In the genomic region with DNA sequence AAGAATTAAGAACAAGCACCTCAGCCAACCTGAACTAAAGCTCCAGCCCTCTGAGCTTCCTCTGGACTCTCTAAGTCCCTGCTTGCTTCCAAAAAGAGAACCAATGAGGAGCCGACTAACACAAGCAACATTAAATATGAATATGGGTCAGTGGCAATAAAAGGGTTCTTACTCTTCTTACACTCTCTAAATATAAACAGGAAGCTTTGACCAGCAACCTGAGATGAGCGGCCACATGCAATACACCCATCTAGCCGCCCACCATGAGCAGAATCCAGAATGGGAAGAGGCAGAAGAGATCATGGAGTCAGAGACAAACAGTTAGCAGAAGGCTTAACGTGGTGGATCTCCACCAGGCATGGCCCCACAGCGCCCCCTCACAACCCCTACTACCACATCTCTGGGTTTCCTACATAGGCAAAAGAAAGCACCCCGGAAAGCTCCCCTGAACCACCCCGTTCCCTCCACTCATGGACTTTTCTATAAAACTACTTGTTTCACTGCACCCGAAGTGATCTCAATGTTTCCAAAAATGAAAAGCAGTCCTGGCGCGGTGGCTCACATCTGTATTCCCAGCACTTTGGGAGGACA, we compare ENCODE assay signal across 13 cellular contexts. TPM values are rescaled to one million over a fixed set of nuclear protein-coding genes. Genes with fewer than 3 reads are reported as not detected.
DNase-seq lines count a peak whose midpoint lies in the region; ATAC-seq, FAIRE-seq and TF ChIP-seq lines count a peak whose summit lies in the region.
"Had no signal": no experiment of that assay in that cellular context is flagged by ENCODE, and none has a peak within 500 bp of the region (broad histone marks: within the 10 kb centered on the region; RNA-seq: fewer than 3 reads in every experiment).

No MANE protein-coding gene starts in this region.

- H3K4me3 Mint-ChIP-seq in activated naive CD8-positive, alpha-beta T cell: peak overlapping the region; percentile 83
- H3K4me3 Mint-ChIP-seq in activated naive CD8-positive, alpha-beta T cell treated with anti-CD3 and anti-CD28 coated beads for 36 hours: no peak overlapping the region
- peak overlapping the region; percentile 68 for H3K4me3 Mint-ChIP-seq in activated CD8-positive, alpha-beta T cell treated with anti-CD3 and anti-CD28 coated beads, Interleukin-2, amount 10 ng/mL, durations not matched to agents 7 days and 5 days
- peak overlapping the region; percentile 63 for H3K4me3 Mint-ChIP-seq in type B pancreatic cell

- FAIRE-seq in HepG2 (lab: Jason Lieb, UNC): no peak
- FAIRE-seq: endometrium, RCC 7860 had no signal

- TF ChIP-seq POLR2A in HepG2 (IDR thresholded peaks at IDR 0.05; ENCODE audit: insufficient read depth in 1 of 2, low read depth in 2 of 2, low read length in 2 of 2): no peak

- H4K20me1 ChIP-seq in HepG2 (ENCODE audit: insufficient read depth, low read length): no peaks in the 10 kb centered on the region

- no peak overlapping the region for H3K27ac ChIP-seq in HepG2 (ENCODE audit: extremely low read length, insufficient read depth, low read length)

- TF ChIP-seq EP300 in HepG2 (IDR thresholded peaks at IDR 0.05; ENCODE audit: low read depth in 2 of 2, low read length in 2 of 2) (no peak), HepG2 (CRISPR knock-in tag; IDR thresholded peaks at IDR 0.05; ENCODE audit: borderline replicate concordance) (no peak)

- TF ChIP-seq CTCF in HepG2 (CRISPR knock-in tag; IDR thresholded peaks at IDR 0.05) (peak; percentile 30; the same call in 1 of the 2 replicates), type B pancreatic cell (conservative IDR thresholded peaks at IDR 0.05) (no peak)

- no peaks in the 10 kb centered on the region for H3K27me3 ChIP-seq in HepG2 (ENCODE audit: control insufficient read depth in 1 of 2, insufficient read depth in 2 of 2, low read length in 2 of 2)

- H3K36me3 ChIP-seq in HepG2 (replicated peaks in 1 of 2; ENCODE audit: control insufficient read depth in 1 of 2, insufficient read depth in 2 of 2, low read length in 2 of 2): no peaks in the 10 kb centered on the region

- POLR2A ChIA-PET in activated CD8-positive, alpha-beta T cell treated with anti-CD3 and anti-CD28 coated beads, Interleukin-2, amount 10 ng/mL, durations not matched to agents 7 days and 5 days (lab: Charles Lee): interaction anchor here (0.9 kb wide), 1 partner anchor 373 kb away, joined by 3 read pairs; no protein-coding TSS in a partner anchor
- POLR2A ChIA-PET in HepG2 (lab: Yijun Ruan, JAX): no interaction called here

- in situ Hi-C loops in HepG2 (cut with HindIII; ENCODE audit: extremely low pct_ligation_motif_present, low pct_unique_long_range_greater_than_20kb): no loop called here

- no peak overlapping the region for H3K4me2 ChIP-seq in HepG2 (ENCODE audit: low read depth, low read length)

- DNase-seq in activated naive CD8-positive, alpha-beta T cell treated with anti-CD3 and anti-CD28 coated beads for 36 hours: no peak
- DNase-seq in activated CD8-positive, alpha-beta T cell treated with anti-CD3 and anti-CD28 coated beads, Interleukin-2, amount 10 ng/mL, durations not matched to agents 7 days and 5 days: no peak
- DNase-seq in HepG2 (ENCODE audit: low spot score): no peak
- DNase-seq in type B pancreatic cell (ENCODE audit: extremely low spot score, unreplicated experiment): no peak
- no peak for DNase-seq in SIG-M5 (lab: John Stamatoyannopoulos, UW)
- DNase-seq in NCI-H82 treated with DMSO at 0.1 percent for 48 hours (lab: John Stamatoyannopoulos, UW; ENCODE audit: unreplicated experiment): no peak
- DNase-seq: activated B cell treated with CpG ODN at 0.5 μM for 24 hours; activated naive CD4-positive, alpha-beta T cell treated with anti-CD3 and anti-CD28 coated beads, Interleukin-2, amount 50 U/mL, for 16 hours; NCI-H1694 treated with DMSO at 0.1 percent for 48 hours had no signal

- H3K9me3 ChIP-seq in HepG2 (ENCODE audit: low read length): no peaks in the 10 kb centered on the region

- H3K4me3 ChIP-seq in HepG2 (replicated peaks in 1 of 3; ENCODE audit: insufficient read depth in 1 of 3, low read depth in 2 of 3, low read length in 3 of 3): no peak overlapping the region

- CTCF ChIA-PET in activated CD8-positive, alpha-beta T cell treated with anti-CD3 and anti-CD28 coated beads, Interleukin-2, amount 10 ng/mL, durations not matched to agents 7 days and 5 days (lab: Charles Lee): interaction anchor here (0.8 to 3.9 kb wide), 6 partner anchors 12 to 67 kb away, joined by 3 to 31 read pairs (median 4); partner anchors contain the start of gene TTC7B
- CTCF ChIA-PET in HepG2 (lab: Yijun Ruan, JAX; ENCODE audit: low intra/inter-chr PET ratio, low total read pairs): no interaction called here

- BruUV-seq in HepG2 (replicated peaks; lab: Mats Ljungman, UMichigan): no TSS peak

- intact Hi-C loops in HepG2 (cut with micrococcal nuclease; ENCODE audit: unreplicated experiment): loop anchor here (5.0 kb wide), 2 partner anchors 360 to 455 kb away; partner anchors contain the start of gene CALM1

- H3K9me3 Mint-ChIP-seq in activated naive CD8-positive, alpha-beta T cell (ENCODE audit: low read depth): no peaks in the 10 kb centered on the region
- no peaks in the 10 kb centered on the region for H3K9me3 Mint-ChIP-seq in activated naive CD8-positive, alpha-beta T cell treated with anti-CD3 and anti-CD28 coated beads for 36 hours
- H3K9me3 Mint-ChIP-seq in activated CD8-positive, alpha-beta T cell treated with anti-CD3 and anti-CD28 coated beads, Interleukin-2, amount 10 ng/mL, durations not matched to agents 7 days and 5 days (ENCODE audit: insufficient read depth): no peaks in the 10 kb centered on the region
- H3K9me3 Mint-ChIP-seq in type B pancreatic cell: no peaks in the 10 kb centered on the region
- H3K9me3 Mint-ChIP-seq: activated B cell treated with CpG ODN at 0.5 μM for 24 hours had no signal

- WGBS in HepG2 (ENCODE audit: low lambda C conversion rate): 79% methylated on average over 10 of the region's 10 CpGs

- ATAC-seq in activated CD8-positive, alpha-beta T cell treated with anti-CD3 and anti-CD28 coated beads, Interleukin-2, amount 10 ng/mL, durations not matched to agents 7 days and 5 days: no peak
- ATAC-seq in HepG2 (no peak), GM18870 (IDR thresholded peaks at IDR 0.05; ENCODE audit: unreplicated experiment) (no peak)

- no peak overlapping the region for H2AFZ ChIP-seq in HepG2 (ENCODE audit: low read length)

- H3K9ac ChIP-seq in HepG2 (ENCODE audit: insufficient read depth, low read depth, low read length): no peak overlapping the region

- H3K4me1 Mint-ChIP-seq in activated naive CD8-positive, alpha-beta T cell (ENCODE audit: low read depth): peaks cover 21% of the 10 kb centered on the region
- peaks cover 16% of the 10 kb centered on the region for H3K4me1 Mint-ChIP-seq in activated naive CD8-positive, alpha-beta T cell treated with anti-CD3 and anti-CD28 coated beads for 36 hours
- H3K4me1 Mint-ChIP-seq in activated CD8-positive, alpha-beta T cell treated with anti-CD3 and anti-CD28 coated beads, Interleukin-2, amount 10 ng/mL, durations not matched to agents 7 days and 5 days (ENCODE audit: low read depth): peaks cover 13% of the 10 kb centered on the region
- peaks cover 13% of the 10 kb centered on the region for H3K4me1 Mint-ChIP-seq in type B pancreatic cell (ENCODE audit: unreplicated experiment)

- H3K36me3 Mint-ChIP-seq in activated naive CD8-positive, alpha-beta T cell: no peaks in the 10 kb centered on the region
- H3K36me3 Mint-ChIP-seq in activated naive CD8-positive, alpha-beta T cell treated with anti-CD3 and anti-CD28 coated beads for 36 hours: no peaks in the 10 kb centered on the region
- no peaks in the 10 kb centered on the region for H3K36me3 Mint-ChIP-seq in activated CD8-positive, alpha-beta T cell treated with anti-CD3 and anti-CD28 coated beads, Interleukin-2, amount 10 ng/mL, durations not matched to agents 7 days and 5 days (ENCODE audit: low read depth)
- H3K36me3 Mint-ChIP-seq in type B pancreatic cell: no peaks in the 10 kb centered on the region

- H3K4me1 ChIP-seq in HepG2 (ENCODE audit: insufficient read depth, low read length): peaks cover 15% of the 10 kb centered on the region

- no peaks in the 10 kb centered on the region for H3K79me2 ChIP-seq in HepG2 (ENCODE audit: insufficient read depth, low read length)

- H3K27ac Mint-ChIP-seq in activated naive CD8-positive, alpha-beta T cell: peak overlapping the region; percentile 41
- no peak overlapping the region for H3K27ac Mint-ChIP-seq in activated naive CD8-positive, alpha-beta T cell treated with anti-CD3 and anti-CD28 coated beads for 36 hours
- no peak overlapping the region for H3K27ac Mint-ChIP-seq in activated CD8-positive, alpha-beta T cell treated with anti-CD3 and anti-CD28 coated beads, Interleukin-2, amount 10 ng/mL, durations not matched to agents 7 days and 5 days
- no peak overlapping the region for H3K27ac Mint-ChIP-seq in type B pancreatic cell
- H3K27ac Mint-ChIP-seq: activated B cell treated with CpG ODN at 0.5 μM for 24 hours had no signal

- TF ChIP-seq RAD21 in HepG2 (CRISPR knock-in tag; IDR thresholded peaks at IDR 0.05): no peak

- H3K27me3 Mint-ChIP-seq in activated naive CD8-positive, alpha-beta T cell: no peaks in the 10 kb centered on the region
- H3K27me3 Mint-ChIP-seq in activated naive CD8-positive, alpha-beta T cell treated with anti-CD3 and anti-CD28 coated beads for 36 hours: peaks cover 18% of the 10 kb centered on the region
- H3K27me3 Mint-ChIP-seq in activated CD8-positive, alpha-beta T cell treated with anti-CD3 and anti-CD28 coated beads, Interleukin-2, amount 10 ng/mL, durations not matched to agents 7 days and 5 days (ENCODE audit: low read depth): peaks cover 26% of the 10 kb centered on the region
- no peaks in the 10 kb centered on the region for H3K27me3 Mint-ChIP-seq in type B pancreatic cell

RNA-seq across cellular contexts. Expression of gene TTC7B, which starts 59.4 kb away (rescaled TPM):
- 1 to 10 TPM; 7.1 to 7.6 TPM for total RNA-seq in activated naive CD8-positive, alpha-beta T cell treated with anti-CD3 and anti-CD28 coated beads for 36 hours
- total RNA-seq in activated CD8-positive, alpha-beta T cell treated with anti-CD3 and anti-CD28 coated beads, Interleukin-2, amount 10 ng/mL, durations not matched to agents 7 days and 5 days: 1 to 10 TPM; 5.3 to 6.8 TPM
- 1.3 and 2.4 TPM in 2 replicates for total RNA-seq in HepG2 (2016; rRNA removed; fragmentation: Illumina TruSeq; extraction: Trizol)
- 2.6 and 3.2 TPM in 2 replicates for total RNA-seq in HepG2 (2016; cell fraction: cytosol; rRNA removed; fragmentation: Illumina TruSeq; extraction: Trizol; ENCODE audit: low read depth)
- total RNA-seq in HepG2 (2016; cell fraction: insoluble cytoplasmic fraction; rRNA removed; fragmentation: Illumina TruSeq; extraction: Trizol): 2.0 TPM in 2 replicates
- total RNA-seq in HepG2 (2016; cell fraction: membrane; rRNA removed; fragmentation: Illumina TruSeq; extraction: Trizol): 7.9 and 8.4 TPM in 2 replicates
- total RNA-seq in HepG2 (2016; cell fraction: nucleus; rRNA removed; fragmentation: Illumina TruSeq; extraction: Trizol): 1.1 and 2.2 TPM in 2 replicates
- 3.2 and 4.5 TPM in 2 replicates for polyA plus RNA-seq in HepG2 (2011; rRNA removed)
- polyA plus RNA-seq in HepG2 (2011; cell fraction: cytosol; rRNA removed): 2.5 and 3.9 TPM in 2 replicates
- polyA plus RNA-seq in HepG2 (2011; cell fraction: nucleus; rRNA removed): 2.6 and 2.8 TPM in 2 replicates
- 3.0 and 5.4 TPM in 2 replicates for polyA plus RNA-seq in HepG2 (2012)
- 4.6 and 7.5 TPM in 2 replicates for polyA plus RNA-seq in HepG2 (2016; cell fraction: cytosol; fragmentation: Illumina TruSeq; extraction: Trizol; ENCODE audit: low read depth)
- polyA plus RNA-seq in HepG2 (2016; cell fraction: insoluble cytoplasmic fraction; fragmentation: Illumina TruSeq; extraction: Trizol; ENCODE audit: low read depth): 3.9 and 4.3 TPM in 2 replicates
- polyA plus RNA-seq in HepG2 (2016; cell fraction: membrane; fragmentation: Illumina TruSeq; extraction: Trizol; ENCODE audit: low read depth): 8.4 and 12.0 TPM in 2 replicates
- polyA plus RNA-seq in HepG2 (2016; cell fraction: nucleus; fragmentation: Illumina TruSeq; extraction: Trizol; ENCODE audit: insufficient read depth, low read depth): 3.6 and 5.4 TPM in 2 replicates
- polyA minus RNA-seq in HepG2 (2011; rRNA and poly(A)+ RNA removed; ENCODE audit: low replicate concordance): 6.2 and 22.2 TPM in 2 replicates
- polyA minus RNA-seq in HepG2 (2011; cell fraction: cytosol; rRNA and poly(A)+ RNA removed): 4.2 and 9.8 TPM in 2 replicates
- 1.8 and 3.2 TPM in 2 replicates for polyA minus RNA-seq in HepG2 (2011; cell fraction: nucleus; rRNA and poly(A)+ RNA removed)
- total RNA-seq in type B pancreatic cell (ENCODE audit: low replicate concordance): 27.4 and 40.4 TPM in 2 replicates
